ENCODE assay signal across 18 cellular contexts in genomic region chr4:25905371-25905770, GRCh38.
"Had no signal": no experiment of that assay in that cellular context is flagged by ENCODE, and none has a peak within 500 bp of the region (broad histone marks: within the 10 kb centered on the region; RNA-seq: fewer than 3 reads in every experiment).

No MANE protein-coding gene starts in this region.

- H3K4me1 ChIP-seq: testis, upper lobe of right lung, vagina had no signal

- H3K27ac ChIP-seq: coronary artery, heart left ventricle, testis, upper lobe of right lung, vagina had no signal

- H3K27ac Mint-ChIP-seq: naive thymus-derived CD4-positive, alpha-beta T cell; nephron progenitor cell had no signal

- ATAC-seq: esophagus mucosa; heart left ventricle; left colon; left ventricle myocardium superior; naive thymus-derived CD4-positive, alpha-beta T cell; sciatic nerve; stimulated activated naive CD8-positive, alpha-beta T cell treated with anti-CD3 and anti-CD28 coated beads, Interleukin-15, Interleukin-2, amounts not matched to agents 100 U/mL and 50 U/mL, for 24 hours; upper lobe of right lung had no signal

- H3K9me3 ChIP-seq: heart left ventricle, testis, tibial nerve, upper lobe of right lung, vagina had no signal

- DNase-seq: effector memory CD4-positive, alpha-beta T cell; heart left ventricle; hippocampal formation; left colon; left ventricle myocardium superior; mesendoderm; naive thymus-derived CD4-positive, alpha-beta T cell; nephron progenitor cell; stimulated activated CD4-positive, alpha-beta T cell treated with anti-CD3 and anti-CD28 coated beads, Interleukin-2, amount 100 ng/mL, for 24 hours; stimulated activated naive CD8-positive, alpha-beta T cell treated with anti-CD3 and anti-CD28 coated beads, Interleukin-15, Interleukin-2, amounts not matched to agents 100 U/mL and 50 U/mL, for 24 hours; testis; upper lobe of right lung had no signal

- H3K36me3 ChIP-seq: heart left ventricle, tibial nerve, upper lobe of right lung, vagina had no signal

- H3K4me3 ChIP-seq: coronary artery, heart left ventricle, lung, testis, tibial nerve, upper lobe of right lung, vagina had no signal

- H3K4me3 Mint-ChIP-seq: naive thymus-derived CD4-positive, alpha-beta T cell; nephron progenitor cell had no signal

- H3K27me3 ChIP-seq: heart left ventricle, testis, tibial nerve, upper lobe of right lung, vagina had no signal
